In genomic region chrX:72309297-72310071, GRCh38 we compare ENCODE assay signal across 1 cellular context.
TF ChIP-seq lines count a peak whose summit lies in the region.

No MANE protein-coding gene starts in this region.

TF ChIP-seq in GM23338, 12 proteins besides CTCF, POLR2A, EP300 and RAD21 (continued from another document):
- TF ChIP-seq ETS1 (IDR thresholded peaks at IDR 0.05) (no peak), CREB1 (CRISPR knock-in tag; IDR thresholded peaks at IDR 0.05; ENCODE audit: low read depth) (no peak), JUNB (IDR thresholded peaks at IDR 0.05; ENCODE audit: unreplicated experiment) (no peak), ZNF331 (CRISPR knock-in tag; IDR thresholded peaks at IDR 0.05; ENCODE audit: low read depth) (no peak), NANOG (IDR thresholded peaks at IDR 0.05; ENCODE audit: borderline replicate concordance) (no peak)
